Comparison of ENCODE assay signal across 8 cellular contexts in genomic region chr4:108030332-108030731, GRCh38. TPM values are rescaled to one million over a fixed set of nuclear protein-coding genes. Genes with fewer than 3 reads are reported as not detected.
DNase-seq lines count a peak whose midpoint lies in the region; ATAC-seq and TF ChIP-seq lines count a peak whose summit lies in the region.

No MANE protein-coding gene starts in this region.

- H3K4me3 ChIP-seq in IMR-90 (ENCODE audit: insufficient read depth, low read depth, low read length) (no peak overlapping the region), astrocyte of the cerebellum (ENCODE audit: low read depth, low read length) (no peak overlapping the region), kidney epithelial cell (ENCODE audit: low read depth, low read length) (no peak overlapping the region), ovary (no peak overlapping the region)

- no peak for TF ChIP-seq EP300 in ovary (IDR thresholded peaks at IDR 0.05)

- no peaks in the 10 kb centered on the region for H3K27me3 Mint-ChIP-seq in T-helper 1 cell treated with Interleukin-12 subunit alpha and Interleukin-12 subunit beta and Interleukin-4 antibody, amounts not matched to agents 30 μg/mL and 1 μg/mL, for 36 hours (ENCODE audit: low read depth)

- H3K36me3 Mint-ChIP-seq in T-helper 1 cell treated with Interleukin-12 subunit alpha and Interleukin-12 subunit beta and Interleukin-4 antibody, amounts not matched to agents 30 μg/mL and 1 μg/mL, for 36 hours (ENCODE audit: low read depth) = peaks cover 32% of the 10 kb centered on the region

- H4K8ac ChIP-seq in IMR-90 (ENCODE audit: low read depth in 2 of 2, low read length in 2 of 2) = no peak overlapping the region

- peak; percentile 79 for DNase-seq in GM03348 (ENCODE audit: low spot score)
- peak; percentile 76 for DNase-seq in IMR-90
- peak; percentile 50 for DNase-seq in astrocyte of the cerebellum (ENCODE audit: low read depth)
- peak; percentile 25 for DNase-seq in kidney epithelial cell (ENCODE audit: low read depth)
- DNase-seq in stimulated activated CD8-positive, alpha-beta memory T cell treated with anti-CD3 and anti-CD28 coated beads, Interleukin-15, amount 100 ng/mL, for 1 hour (ENCODE audit: low read depth) = peak; percentile 38
- DNase-seq in ovary = no peak

- dilution Hi-C loops in IMR-90 (cut with HindIII; ENCODE audit: low sequenced_read_pairs, unreplicated experiment) = no loop called here

- H3K36me3 ChIP-seq in IMR-90 (ENCODE audit: control insufficient read depth, insufficient read depth, low read length) = peaks cover 7% of the 10 kb centered on the region
- H3K36me3 ChIP-seq in kidney epithelial cell (ENCODE audit: control insufficient read depth, insufficient read depth, low read length) = no peaks in the 10 kb centered on the region
- H3K36me3 ChIP-seq in ovary = no peaks in the 10 kb centered on the region

- 0 out of 2 replicates have a peak, but pooled peaks cover 2% of the 10 kb centered on the region for H3K9me3 ChIP-seq in IMR-90 (ENCODE audit: control insufficient read depth, insufficient read depth, low read length)
- no peaks in the 10 kb centered on the region for H3K9me3 ChIP-seq in ovary

- H3K9me3 Mint-ChIP-seq in T-helper 1 cell treated with Interleukin-12 subunit alpha and Interleukin-12 subunit beta and Interleukin-4 antibody, amounts not matched to agents 30 μg/mL and 1 μg/mL, for 36 hours = peaks cover 3% of the 10 kb centered on the region

- ATAC-seq in GM21529 (IDR thresholded peaks at IDR 0.05; ENCODE audit: unreplicated experiment) (peak; percentile 97), IMR-90 (ENCODE audit: low read depth) (peak; percentile 95)

- H4K91ac ChIP-seq in IMR-90 (ENCODE audit: insufficient read depth, low read depth, low read length) = no peak overlapping the region

- no peak overlapping the region for H3K9ac ChIP-seq in IMR-90 (ENCODE audit: low read depth, low read length)

- H3K27me3 ChIP-seq in IMR-90 (ENCODE audit: control insufficient read depth, insufficient read depth, low read length) (no peaks in the 10 kb centered on the region), kidney epithelial cell (ENCODE audit: control insufficient read depth, insufficient read depth, low read length) (no peaks in the 10 kb centered on the region), ovary (no peaks in the 10 kb centered on the region)

- TF ChIP-seq CTCF in IMR-90 (conservative IDR thresholded peaks at IDR 0.05; ENCODE audit: low read depth, low read length) = peak; percentile 71
- peak; percentile 61 for TF ChIP-seq CTCF in astrocyte of the cerebellum (IDR thresholded peaks at IDR 0.05; ENCODE audit: low read depth, low read length, missing control alignments)
- peak; percentile 59 for TF ChIP-seq CTCF in kidney epithelial cell (IDR thresholded peaks at IDR 0.05; ENCODE audit: insufficient read depth, low read length, poor library complexity, severe bottlenecking)
- TF ChIP-seq CTCF in ovary (IDR thresholded peaks at IDR 0.05) = no peak

- H3K4me3 Mint-ChIP-seq in T-helper 1 cell treated with Interleukin-12 subunit alpha and Interleukin-12 subunit beta and Interleukin-4 antibody, amounts not matched to agents 30 μg/mL and 1 μg/mL, for 36 hours = peak overlapping the region; percentile 64

- BruUV-seq in IMR-90 (replicated peaks; lab: Mats Ljungman, UMichigan) = no TSS peak

- no peak overlapping the region for H3K18ac ChIP-seq in IMR-90 (ENCODE audit: low read depth, low read length)

- H2AK5ac ChIP-seq in IMR-90 (ENCODE audit: low read depth, low read length) = no peak overlapping the region

- POLR2A ChIA-PET in IMR-90 (lab: Charles Lee; ENCODE audit: unreplicated experiment) = interaction anchor here (0.6 kb wide), 1 partner anchor 596 kb away, joined by 4 read pairs; no protein-coding TSS in a partner anchor

- in situ Hi-C loops in IMR-90 (cut with MboI; ENCODE audit: low sequenced_read_pairs) (no loop called here), astrocyte of the cerebellum (cut with HindIII; ENCODE audit: low sequenced_read_pairs) (no loop called here)

- H3K23ac ChIP-seq in IMR-90 (ENCODE audit: low read depth, low read length) = no peak overlapping the region

- H3K4ac ChIP-seq in IMR-90 (ENCODE audit: low read depth, low read length) = no peak overlapping the region

- no peak overlapping the region for H2BK120ac ChIP-seq in IMR-90 (ENCODE audit: low read depth, low read length)

- intact Hi-C loops in IMR-90 (cut with micrococcal nuclease) = loop anchor here (1.0 kb wide), 3 partner anchors 463 to 542 kb away; no protein-coding TSS in a partner anchor
- intact Hi-C loops in ovary (cut with DNase I) = no loop called here

- no peak overlapping the region for H3K4me2 ChIP-seq in IMR-90 (ENCODE audit: low read depth, low read length)

- H3K79me1 ChIP-seq in IMR-90 (ENCODE audit: low read depth in 1 of 2, low read length in 2 of 2) = no peaks in the 10 kb centered on the region

- no peaks in the 10 kb centered on the region for H4K20me1 ChIP-seq in IMR-90 (ENCODE audit: insufficient read depth, low read length)

- TF ChIP-seq POLR2A in IMR-90 (IDR thresholded peaks at IDR 0.05; ENCODE audit: low read depth, low read length) = no peak
- no peak for TF ChIP-seq POLR2A in ovary (IDR thresholded peaks at IDR 0.05)

- H3K27ac Mint-ChIP-seq in T-helper 1 cell treated with Interleukin-12 subunit alpha and Interleukin-12 subunit beta and Interleukin-4 antibody, amounts not matched to agents 30 μg/mL and 1 μg/mL, for 36 hours = peak overlapping the region; percentile 88

- H3K56ac ChIP-seq in IMR-90 (ENCODE audit: extremely low read depth, insufficient read depth, low read length) = no peak overlapping the region

- no peak overlapping the region for H2BK20ac ChIP-seq in IMR-90 (ENCODE audit: low read depth, low read length)

- H3K4me1 ChIP-seq in IMR-90 (ENCODE audit: control insufficient read depth, insufficient read depth, low read length) (peaks cover 3% of the 10 kb centered on the region; the same call in 1 of the 2 replicates), ovary (ENCODE audit: insufficient read depth) (no peaks in the 10 kb centered on the region)

- peak overlapping the region; percentile 11 for H2AK9ac ChIP-seq in IMR-90 (replicated peaks; ENCODE audit: low read depth, low read length, poor library complexity)

- no peaks in the 10 kb centered on the region for H3K9me1 ChIP-seq in IMR-90 (ENCODE audit: insufficient read depth, low read length)

- H3K4me1 Mint-ChIP-seq in T-helper 1 cell treated with Interleukin-12 subunit alpha and Interleukin-12 subunit beta and Interleukin-4 antibody, amounts not matched to agents 30 μg/mL and 1 μg/mL, for 36 hours (ENCODE audit: low read depth) = peaks cover 50% of the 10 kb centered on the region

- H2BK5ac ChIP-seq in IMR-90 (ENCODE audit: low read depth, low read length, poor library complexity, severe bottlenecking) = no peak overlapping the region

- H2AFZ ChIP-seq in IMR-90 (replicated peaks; ENCODE audit: low read length, poor library complexity) = no peak overlapping the region

- peak; percentile 76 for TF ChIP-seq RAD21 in IMR-90 (IDR thresholded peaks at IDR 0.05; ENCODE audit: low read length)

- H3K14ac ChIP-seq in IMR-90 (replicated peaks; ENCODE audit: low read depth, low read length) = no peak overlapping the region

- no peak overlapping the region for H2BK15ac ChIP-seq in IMR-90 (ENCODE audit: low read depth, low read length)

- CTCF ChIA-PET in IMR-90 (lab: Yijun Ruan, JAX) = interaction anchor here (0.6 to 3.3 kb wide), 14 partner anchors 11 to 546 kb away, joined by 3 to 16 read pairs (median 4); no protein-coding TSS in a partner anchor

- H3K27ac ChIP-seq in IMR-90 (ENCODE audit: insufficient read depth, low read length) (no peak overlapping the region), ovary (no peak overlapping the region)

- WGBS in IMR-90 (ENCODE audit: extremely low coverage in 2 of 2, insufficient read length in 1 of 2), 2 experiments = no CpG with 5 or more reads among the region's 2 CpGs
- 89 to 92% (median 91%) methylated on average over 2 of the region's 2 CpGs for WGBS in ovary, 3 donors

- no peak overlapping the region for H4K5ac ChIP-seq in IMR-90 (ENCODE audit: low read depth, low read length)

TF ChIP-seq in IMR-90, 13 proteins besides CTCF, POLR2A, EP300 and RAD21:
- TF ChIP-seq SMC3 (IDR thresholded peaks at IDR 0.05; ENCODE audit: low read depth, low read length) = peak; percentile 74
- TF ChIP-seq FOS (IDR thresholded peaks at IDR 0.05; ENCODE audit: low read depth, low read length) = no peak
- no peak for TF ChIP-seq USF2 (IDR thresholded peaks at IDR 0.05; ENCODE audit: low read depth, low read length)
- peak; percentile 81 for TF ChIP-seq CEBPB (IDR thresholded peaks at IDR 0.05; ENCODE audit: low read depth, low read length)
- no peak for TF ChIP-seq NFE2L2 (IDR thresholded peaks at IDR 0.05; ENCODE audit: low read depth, low read length)
- no peak for TF ChIP-seq RCOR1 (IDR thresholded peaks at IDR 0.05; ENCODE audit: insufficient replicate concordance, low read length)

RNA-seq across cellular contexts. Expression of gene HADH, which starts 40.6 kb away (rescaled TPM):
- total RNA-seq in IMR-90 (2012; rRNA removed) = 6.7 and 6.8 TPM in 2 replicates
- 21.1 and 22.6 TPM in 2 replicates for polyA plus RNA-seq in IMR-90 (2012; rRNA removed)
- polyA plus RNA-seq in IMR-90 (2012; cell fraction: cytosol; rRNA removed) = 16.1 and 24.5 TPM in 2 replicates
- 13.3 and 33.5 TPM in 2 replicates for polyA plus RNA-seq in IMR-90 (2012; cell fraction: nucleus; rRNA removed; ENCODE audit: low replicate concordance)
- total RNA-seq in kidney epithelial cell = 15.5 and 19.9 TPM in 2 replicates
- 10 to 100 TPM; 45.4 to 66.1 (median 61.2) TPM for total RNA-seq in ovary
- 100 to 1,000 TPM in 1 of 2 donors, 10 to 100 TPM in 1; 62.5 to 117 TPM for polyA plus RNA-seq in ovary

Comparison
In these comparisons a context has a peak if more than half of its experiments do, and no peak if none do; other contexts are left out.
1. DNase-seq: peak in GM03348 (single experiment), IMR-90 (single experiment), astrocyte of the cerebellum (single experiment), kidney epithelial cell (single experiment) and stimulated activated CD8-positive, alpha-beta memory T cell treated with anti-CD3 and anti-CD28 coated beads, Interleukin-15, amount 100 ng/mL, for 1 hour (single experiment); none in ovary (0 of 5).
2. CTCF ChIP-seq: peak in IMR-90 (single experiment), astrocyte of the cerebellum (single experiment) and kidney epithelial cell (single experiment); none in ovary (0 of 3).